ENCODE assay signal across 1 cellular context in genomic region chr11:62805044-62805892, GRCh38.
TF ChIP-seq lines count a peak whose summit lies in the region.

Gene NXF1 (minus strand): TSS chr11:62805440. CDS start chr11:62805356, 84 bp downstream.

TF ChIP-seq in GM12878, 131 proteins besides CTCF, POLR2A, EP300 and RAD21 (continued from another document):
- TF ChIP-seq E2F8 (IDR thresholded peaks at IDR 0.05; ENCODE audit: low read depth, partially characterized antibody): peak; percentile 38
- no peak for TF ChIP-seq ESRRA (IDR thresholded peaks at IDR 0.05; ENCODE audit: low read length)
- TF ChIP-seq ELK1 (IDR thresholded peaks at IDR 0.05; ENCODE audit: low read depth, low read length): peak; percentile 68
- TF ChIP-seq TCF7 (IDR thresholded peaks at IDR 0.05; ENCODE audit: borderline replicate concordance): 0 out of 2 replicates have a peak, but pooled peaks have one; percentile 39
- peak; percentile 91; the same call in 1 of the 2 replicates for TF ChIP-seq TCF12 (IDR thresholded peaks at IDR 0.05; ENCODE audit: low read depth, low read length)
- TF ChIP-seq SP1 (IDR thresholded peaks at IDR 0.05; ENCODE audit: low read depth, low read length): peak; percentile 85
- TF ChIP-seq IKZF1 (conservative IDR thresholded peaks at IDR 0.05): peak; percentile 79
- TF ChIP-seq HDAC2 (IDR thresholded peaks at IDR 0.05): no peak
- TF ChIP-seq TCF3 (IDR thresholded peaks at IDR 0.05; ENCODE audit: borderline replicate concordance, insufficient read depth, low read depth, low read length): peak; percentile 94
- 0 out of 2 replicates have a peak, but pooled peaks have one; percentile 46 for TF ChIP-seq RELB (IDR thresholded peaks at IDR 0.05; ENCODE audit: low read depth)
- peak; percentile 99 for TF ChIP-seq PML (IDR thresholded peaks at IDR 0.05; ENCODE audit: low read length)
- TF ChIP-seq MTA3 (IDR thresholded peaks at IDR 0.05; ENCODE audit: borderline replicate concordance, low read length): no peak; the same call in 1 of the 2 replicates
- TF ChIP-seq BACH1 (IDR thresholded peaks at IDR 0.05; ENCODE audit: borderline replicate concordance): peak; percentile 97
- 0 out of 2 replicates have a peak, but pooled peaks have one; percentile 52 for TF ChIP-seq RFX5 (IDR thresholded peaks at IDR 0.05; ENCODE audit: low read depth, low read length)
- TF ChIP-seq NFYA (IDR thresholded peaks at IDR 0.05; ENCODE audit: borderline replicate concordance, low read depth, low read length): no peak
- no peak for TF ChIP-seq YBX1 (IDR thresholded peaks at IDR 0.05)
- TF ChIP-seq ZNF217 (IDR thresholded peaks at IDR 0.05): peak; percentile 61; the same call in 1 of the 2 replicates
- peak; percentile 76; the same call in 1 of the 2 replicates for TF ChIP-seq MAX (IDR thresholded peaks at IDR 0.05; ENCODE audit: low read depth, low read length)
- peak; percentile 79; the same call in 1 of the 2 replicates for TF ChIP-seq TBL1XR1 (IDR thresholded peaks at IDR 0.05; ENCODE audit: low read depth, low read length)
- no peak for TF ChIP-seq ZNF274 (IDR thresholded peaks at IDR 0.05; ENCODE audit: insufficient read depth, insufficient read length)
- no peak for TF ChIP-seq ZBTB33 (IDR thresholded peaks at IDR 0.05)
- TF ChIP-seq ZBED1 (IDR thresholded peaks at IDR 0.05; ENCODE audit: borderline replicate concordance): peak; percentile 57; the same call in 1 of the 2 replicates
- TF ChIP-seq MXI1 (IDR thresholded peaks at IDR 0.05; ENCODE audit: low read depth, low read length): no peak; the same call in 1 of the 2 replicates
- TF ChIP-seq POLR2AphosphoS5 (IDR thresholded peaks at IDR 0.05; ENCODE audit: low read length): peak; percentile 100
- TF ChIP-seq IKZF2 (IDR thresholded peaks at IDR 0.05): no peak
- peak; percentile 55; the same call in 1 of the 2 replicates for TF ChIP-seq MEF2A (IDR thresholded peaks at IDR 0.05; ENCODE audit: insufficient read depth, low read depth, low read length)
- TF ChIP-seq CHD1 (IDR thresholded peaks at IDR 0.05; ENCODE audit: low read depth, low read length): peak; percentile 83
- TF ChIP-seq SMAD5 (IDR thresholded peaks at IDR 0.05; ENCODE audit: low read depth): peak; percentile 99
- no peak for TF ChIP-seq SUZ12 (IDR thresholded peaks at IDR 0.05; ENCODE audit: unreplicated experiment)
- TF ChIP-seq GABPA (IDR thresholded peaks at IDR 0.05; ENCODE audit: low read depth): no peak
- peak; percentile 49; the same call in 1 of the 2 replicates for TF ChIP-seq HDGF (IDR thresholded peaks at IDR 0.05)
- peak; percentile 93 for TF ChIP-seq CBFB (IDR thresholded peaks at IDR 0.05; ENCODE audit: low read depth)
- TF ChIP-seq ZNF207 (IDR thresholded peaks at IDR 0.05; ENCODE audit: borderline replicate concordance): peak; percentile 87
- TF ChIP-seq KLF5 (IDR thresholded peaks at IDR 0.05; ENCODE audit: partially characterized antibody): peak; percentile 82
- no peak for TF ChIP-seq ZNF592 (IDR thresholded peaks at IDR 0.05)
- peak; percentile 94 for TF ChIP-seq HDAC6 (IDR thresholded peaks at IDR 0.05; ENCODE audit: unreplicated experiment)
- 0 out of 2 replicates have a peak, but pooled peaks have one; percentile 13 for TF ChIP-seq SPI1 (IDR thresholded peaks at IDR 0.05; ENCODE audit: borderline replicate concordance, insufficient read depth, low read depth, low read length)
- TF ChIP-seq SRF (IDR thresholded peaks at IDR 0.05; ENCODE audit: low read depth in 2 of 2, low read length in 2 of 2): peak in 1 of 2 experiments; percentile 73; a peak in 1 of 4 replicates
- no peak for TF ChIP-seq RAD51 (IDR thresholded peaks at IDR 0.05)
- TF ChIP-seq ATF7 (IDR thresholded peaks at IDR 0.05; ENCODE audit: low read depth): no peak
- peak; percentile 63 for TF ChIP-seq BCL3 (IDR thresholded peaks at IDR 0.05; ENCODE audit: borderline replicate concordance, insufficient read depth, low read depth, low read length, poor library complexity, severe bottlenecking)
- 0 out of 2 replicates have a peak, but pooled peaks have one; percentile 9 for TF ChIP-seq SMC3 (IDR thresholded peaks at IDR 0.05; ENCODE audit: borderline replicate concordance, low read length)
- TF ChIP-seq ATF3 (IDR thresholded peaks at IDR 0.05; ENCODE audit: borderline replicate concordance, extremely low read depth, low read depth, low read length): no peak
- TF ChIP-seq HCFC1 (IDR thresholded peaks at IDR 0.05; ENCODE audit: low read length): peak; percentile 69
- TF ChIP-seq NBN (IDR thresholded peaks at IDR 0.05): peak; percentile 65; the same call in 1 of the 2 replicates
- TF ChIP-seq USF2 (IDR thresholded peaks at IDR 0.05; ENCODE audit: borderline replicate concordance, low read depth, low read length): no peak
- peak; percentile 85 for TF ChIP-seq DPF2 (IDR thresholded peaks at IDR 0.05)
- peak; percentile 3; the same call in 1 of the 2 replicates for TF ChIP-seq RUNX3 (IDR thresholded peaks at IDR 0.05; ENCODE audit: low read length)
- peak; percentile 97 for TF ChIP-seq NKRF (conservative IDR thresholded peaks at IDR 0.05)
- TF ChIP-seq TAF1 (IDR thresholded peaks at IDR 0.05; ENCODE audit: borderline replicate concordance, low read depth, low read length): peak; percentile 99
